In genomic region chr1:59730759-59731478, GRCh38 we compare ENCODE assay signal across 1 cellular context.
A peak's percentile ranks its signal among the peaks of the same experiment; 100 is the strongest.
TF ChIP-seq lines count a peak whose summit lies in the region.

No MANE protein-coding gene starts in this region.

TF ChIP-seq in K562, 482 proteins besides CTCF, POLR2A, EP300 and RAD21 (continued from another document and continues in another):
- TF ChIP-seq ZNF408 (CRISPR knock-in tag; IDR thresholded peaks at IDR 0.05; ENCODE audit: low read depth) = no peak
- TF ChIP-seq ZNF830 (CRISPR knock-in tag; IDR thresholded peaks at IDR 0.05) = no peak
- 0 out of 2 replicates have a peak, but pooled peaks have one; percentile 22 for TF ChIP-seq CREB3 (tag; conservative IDR thresholded peaks at IDR 0.05; ENCODE audit: low read depth)
- no peak; the same call in 1 of the 2 replicates for TF ChIP-seq EP400 (IDR thresholded peaks at IDR 0.05)
- no peak for TF ChIP-seq ZNF232 (CRISPR knock-in tag; IDR thresholded peaks at IDR 0.05)
- peak in 1 of 2 experiments; percentile 34; a peak in 1 of 4 replicates for TF ChIP-seq TRIM24 (IDR thresholded peaks at IDR 0.05)
- TF ChIP-seq KLF16 (IDR thresholded peaks at IDR 0.05) = no peak
- TF ChIP-seq MCM3 (IDR thresholded peaks at IDR 0.05) = no peak
- TF ChIP-seq CTBP1 (IDR thresholded peaks at IDR 0.05; ENCODE audit: borderline replicate concordance) = peak; percentile 78; the same call in 1 of the 2 replicates
- 0 out of 2 replicates have a peak, but pooled peaks have one; percentile 14 for TF ChIP-seq PTTG1 (tag; IDR thresholded peaks at IDR 0.05; ENCODE audit: low read depth)
- TF ChIP-seq, protein P1, sequence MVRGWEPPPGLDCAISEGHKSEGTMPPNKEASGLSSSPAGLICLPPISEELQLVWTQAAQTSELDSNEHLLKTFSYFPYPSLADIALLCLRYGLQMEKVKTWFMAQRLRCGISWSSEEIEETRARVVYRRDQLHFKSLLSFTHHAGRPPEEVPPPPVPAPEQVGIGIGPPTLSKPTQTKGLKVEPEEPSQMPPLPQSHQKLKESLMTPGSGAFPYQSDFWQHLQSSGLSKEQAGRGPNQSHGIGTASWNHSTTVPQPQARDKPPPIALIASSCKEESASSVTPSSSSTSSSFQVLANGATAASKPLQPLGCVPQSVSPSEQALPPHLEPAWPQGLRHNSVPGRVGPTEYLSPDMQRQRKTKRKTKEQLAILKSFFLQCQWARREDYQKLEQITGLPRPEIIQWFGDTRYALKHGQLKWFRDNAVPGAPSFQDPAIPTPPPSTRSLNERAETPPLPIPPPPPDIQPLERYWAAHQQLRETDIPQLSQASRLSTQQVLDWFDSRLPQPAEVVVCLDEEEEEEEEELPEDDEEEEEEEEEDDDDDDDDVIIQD (CRISPR knock-in tag; IDR thresholded peaks at IDR 0.05) = no peak
- TF ChIP-seq ZNF134 (CRISPR knock-in tag; conservative IDR thresholded peaks at IDR 0.05) = no peak
- TF ChIP-seq MAFG (tag; conservative IDR thresholded peaks at IDR 0.05) = peak; percentile 98
- no peak for TF ChIP-seq SIRT6 (IDR thresholded peaks at IDR 0.05; ENCODE audit: low read depth, low read length)
- TF ChIP-seq CC2D1A (IDR thresholded peaks at IDR 0.05) = no peak
- peak; percentile 38; the same call in 1 of the 2 replicates for TF ChIP-seq L3MBTL2 (IDR thresholded peaks at IDR 0.05)
- TF ChIP-seq CBX8 (IDR thresholded peaks at IDR 0.05; ENCODE audit: borderline replicate concordance, extremely low read depth, low read depth, low read length, poor library complexity, severe bottlenecking) = no peak
- TF ChIP-seq ELF1 (tag; IDR thresholded peaks at IDR 0.05) = no peak
- TF ChIP-seq PCBP1 (IDR thresholded peaks at IDR 0.05; ENCODE audit: low read depth, low read length, poor library complexity, severe bottlenecking) = no peak
- TF ChIP-seq ZC3H4 (CRISPR knock-in tag; IDR thresholded peaks at IDR 0.05; ENCODE audit: borderline replicate concordance) = no peak
- TF ChIP-seq, protein P2, sequence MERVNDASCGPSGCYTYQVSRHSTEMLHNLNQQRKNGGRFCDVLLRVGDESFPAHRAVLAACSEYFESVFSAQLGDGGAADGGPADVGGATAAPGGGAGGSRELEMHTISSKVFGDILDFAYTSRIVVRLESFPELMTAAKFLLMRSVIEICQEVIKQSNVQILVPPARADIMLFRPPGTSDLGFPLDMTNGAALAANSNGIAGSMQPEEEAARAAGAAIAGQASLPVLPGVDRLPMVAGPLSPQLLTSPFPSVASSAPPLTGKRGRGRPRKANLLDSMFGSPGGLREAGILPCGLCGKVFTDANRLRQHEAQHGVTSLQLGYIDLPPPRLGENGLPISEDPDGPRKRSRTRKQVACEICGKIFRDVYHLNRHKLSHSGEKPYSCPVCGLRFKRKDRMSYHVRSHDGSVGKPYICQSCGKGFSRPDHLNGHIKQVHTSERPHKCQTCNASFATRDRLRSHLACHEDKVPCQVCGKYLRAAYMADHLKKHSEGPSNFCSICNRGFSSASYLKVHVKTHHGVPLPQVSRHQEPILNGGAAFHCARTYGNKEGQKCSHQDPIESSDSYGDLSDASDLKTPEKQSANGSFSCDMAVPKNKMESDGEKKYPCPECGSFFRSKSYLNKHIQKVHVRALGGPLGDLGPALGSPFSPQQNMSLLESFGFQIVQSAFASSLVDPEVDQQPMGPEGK (CRISPR knock-in tag; IDR thresholded peaks at IDR 0.05; ENCODE audit: borderline replicate concordance) = no peak
- no peak for TF ChIP-seq EWSR1 (IDR thresholded peaks at IDR 0.05; ENCODE audit: borderline replicate concordance, low read depth, partially characterized antibody)
- no peak for TF ChIP-seq RFX1 (IDR thresholded peaks at IDR 0.05)
- TF ChIP-seq ZNF23 (CRISPR knock-in tag; IDR thresholded peaks at IDR 0.05) = no peak
- no peak for TF ChIP-seq ZNF121 (CRISPR knock-in tag; conservative IDR thresholded peaks at IDR 0.05)
- no peak for TF ChIP-seq ZNF384 (IDR thresholded peaks at IDR 0.05; ENCODE audit: low read depth, low read length)
- TF ChIP-seq TAF7 (tag; IDR thresholded peaks at IDR 0.05) = no peak
- TF ChIP-seq EHMT2 (IDR thresholded peaks at IDR 0.05) = peak; percentile 48
- TF ChIP-seq, protein P3, sequence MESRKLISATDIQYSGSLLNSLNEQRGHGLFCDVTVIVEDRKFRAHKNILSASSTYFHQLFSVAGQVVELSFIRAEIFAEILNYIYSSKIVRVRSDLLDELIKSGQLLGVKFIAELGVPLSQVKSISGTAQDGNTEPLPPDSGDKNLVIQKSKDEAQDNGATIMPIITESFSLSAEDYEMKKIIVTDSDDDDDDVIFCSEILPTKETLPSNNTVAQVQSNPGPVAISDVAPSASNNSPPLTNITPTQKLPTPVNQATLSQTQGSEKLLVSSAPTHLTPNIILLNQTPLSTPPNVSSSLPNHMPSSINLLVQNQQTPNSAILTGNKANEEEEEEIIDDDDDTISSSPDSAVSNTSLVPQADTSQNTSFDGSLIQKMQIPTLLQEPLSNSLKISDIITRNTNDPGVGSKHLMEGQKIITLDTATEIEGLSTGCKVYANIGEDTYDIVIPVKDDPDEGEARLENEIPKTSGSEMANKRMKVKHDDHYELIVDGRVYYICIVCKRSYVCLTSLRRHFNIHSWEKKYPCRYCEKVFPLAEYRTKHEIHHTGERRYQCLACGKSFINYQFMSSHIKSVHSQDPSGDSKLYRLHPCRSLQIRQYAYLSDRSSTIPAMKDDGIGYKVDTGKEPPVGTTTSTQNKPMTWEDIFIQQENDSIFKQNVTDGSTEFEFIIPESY (CRISPR knock-in tag; IDR thresholded peaks at IDR 0.05) = no peak
- no peak for TF ChIP-seq ZNF695 (CRISPR knock-in tag; IDR thresholded peaks at IDR 0.05)
- no peak for TF ChIP-seq TGIF2 (CRISPR knock-in tag; IDR thresholded peaks at IDR 0.05)
- TF ChIP-seq ZKSCAN1 (IDR thresholded peaks at IDR 0.05; ENCODE audit: low read depth, low read length) = no peak
- no peak for TF ChIP-seq ARID2 (IDR thresholded peaks at IDR 0.05)
- peak in 1 of 2 experiments; percentile 21; a peak in 1 of 4 replicates for TF ChIP-seq KDM1A (IDR thresholded peaks at IDR 0.05)
- no peak for TF ChIP-seq CHD2 (IDR thresholded peaks at IDR 0.05; ENCODE audit: low read depth, low read length)
- TF ChIP-seq, protein P4, sequence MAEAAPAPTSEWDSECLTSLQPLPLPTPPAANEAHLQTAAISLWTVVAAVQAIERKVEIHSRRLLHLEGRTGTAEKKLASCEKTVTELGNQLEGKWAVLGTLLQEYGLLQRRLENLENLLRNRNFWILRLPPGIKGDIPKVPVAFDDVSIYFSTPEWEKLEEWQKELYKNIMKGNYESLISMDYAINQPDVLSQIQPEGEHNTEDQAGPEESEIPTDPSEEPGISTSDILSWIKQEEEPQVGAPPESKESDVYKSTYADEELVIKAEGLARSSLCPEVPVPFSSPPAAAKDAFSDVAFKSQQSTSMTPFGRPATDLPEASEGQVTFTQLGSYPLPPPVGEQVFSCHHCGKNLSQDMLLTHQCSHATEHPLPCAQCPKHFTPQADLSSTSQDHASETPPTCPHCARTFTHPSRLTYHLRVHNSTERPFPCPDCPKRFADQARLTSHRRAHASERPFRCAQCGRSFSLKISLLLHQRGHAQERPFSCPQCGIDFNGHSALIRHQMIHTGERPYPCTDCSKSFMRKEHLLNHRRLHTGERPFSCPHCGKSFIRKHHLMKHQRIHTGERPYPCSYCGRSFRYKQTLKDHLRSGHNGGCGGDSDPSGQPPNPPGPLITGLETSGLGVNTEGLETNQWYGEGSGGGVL (CRISPR knock-in tag; IDR thresholded peaks at IDR 0.05) = no peak
- peak in 1 of 3 experiments; percentile 54 for TF ChIP-seq YY1 (IDR thresholded peaks at IDR 0.05; ENCODE audit: borderline replicate concordance in 1 of 3, control insufficient read depth in 1 of 3, extremely low read depth in 1 of 3, insufficient read depth in 3 of 3, insufficient read length in 1 of 3, insufficient replicate concordance in 2 of 3, low read depth in 1 of 3, low read length in 2 of 3)
- no peak for TF ChIP-seq MITF (IDR thresholded peaks at IDR 0.05)
- TF ChIP-seq, protein P5, sequence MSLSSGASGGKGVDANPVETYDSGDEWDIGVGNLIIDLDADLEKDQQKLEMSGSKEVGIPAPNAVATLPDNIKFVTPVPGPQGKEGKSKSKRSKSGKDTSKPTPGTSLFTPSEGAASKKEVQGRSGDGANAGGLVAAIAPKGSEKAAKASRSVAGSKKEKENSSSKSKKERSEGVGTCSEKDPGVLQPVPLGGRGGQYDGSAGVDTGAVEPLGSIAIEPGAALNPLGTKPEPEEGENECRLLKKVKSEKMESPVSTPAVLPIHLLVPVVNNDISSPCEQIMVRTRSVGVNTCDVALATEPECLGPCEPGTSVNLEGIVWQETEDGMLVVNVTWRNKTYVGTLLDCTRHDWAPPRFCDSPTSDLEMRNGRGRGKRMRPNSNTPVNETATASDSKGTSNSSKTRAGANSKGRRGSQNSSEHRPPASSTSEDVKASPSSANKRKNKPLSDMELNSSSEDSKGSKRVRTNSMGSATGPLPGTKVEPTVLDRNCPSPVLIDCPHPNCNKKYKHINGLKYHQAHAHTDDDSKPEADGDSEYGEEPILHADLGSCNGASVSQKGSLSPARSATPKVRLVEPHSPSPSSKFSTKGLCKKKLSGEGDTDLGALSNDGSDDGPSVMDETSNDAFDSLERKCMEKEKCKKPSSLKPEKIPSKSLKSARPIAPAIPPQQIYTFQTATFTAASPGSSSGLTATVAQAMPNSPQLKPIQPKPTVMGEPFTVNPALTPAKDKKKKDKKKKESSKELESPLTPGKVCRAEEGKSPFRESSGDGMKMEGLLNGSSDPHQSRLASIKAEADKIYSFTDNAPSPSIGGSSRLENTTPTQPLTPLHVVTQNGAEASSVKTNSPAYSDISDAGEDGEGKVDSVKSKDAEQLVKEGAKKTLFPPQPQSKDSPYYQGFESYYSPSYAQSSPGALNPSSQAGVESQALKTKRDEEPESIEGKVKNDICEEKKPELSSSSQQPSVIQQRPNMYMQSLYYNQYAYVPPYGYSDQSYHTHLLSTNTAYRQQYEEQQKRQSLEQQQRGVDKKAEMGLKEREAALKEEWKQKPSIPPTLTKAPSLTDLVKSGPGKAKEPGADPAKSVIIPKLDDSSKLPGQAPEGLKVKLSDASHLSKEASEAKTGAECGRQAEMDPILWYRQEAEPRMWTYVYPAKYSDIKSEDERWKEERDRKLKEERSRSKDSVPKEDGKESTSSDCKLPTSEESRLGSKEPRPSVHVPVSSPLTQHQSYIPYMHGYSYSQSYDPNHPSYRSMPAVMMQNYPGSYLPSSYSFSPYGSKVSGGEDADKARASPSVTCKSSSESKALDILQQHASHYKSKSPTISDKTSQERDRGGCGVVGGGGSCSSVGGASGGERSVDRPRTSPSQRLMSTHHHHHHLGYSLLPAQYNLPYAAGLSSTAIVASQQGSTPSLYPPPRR (CRISPR knock-in tag; IDR thresholded peaks at IDR 0.05; ENCODE audit: borderline replicate concordance) = no peak
- TF ChIP-seq TCF7L2 (IDR thresholded peaks at IDR 0.05; ENCODE audit: low read depth, low read length) = no peak
- no peak for TF ChIP-seq SPI1 (IDR thresholded peaks at IDR 0.05; ENCODE audit: borderline replicate concordance, low read depth, low read length)
- TF ChIP-seq OTX1 (CRISPR knock-in tag; IDR thresholded peaks at IDR 0.05) = no peak
- TF ChIP-seq NCOA1 (IDR thresholded peaks at IDR 0.05; ENCODE audit: low read depth) = 0 out of 2 replicates have a peak, but pooled peaks have one; percentile 12
- TF ChIP-seq E2F3 (CRISPR knock-in tag; IDR thresholded peaks at IDR 0.05) = no peak
- TF ChIP-seq BACH1 (tag; IDR thresholded peaks at IDR 0.05) = peak; percentile 98
- no peak for TF ChIP-seq BHLHE40 (IDR thresholded peaks at IDR 0.05; ENCODE audit: low read length)
- no peak for TF ChIP-seq HMG20B (CRISPR knock-in tag; IDR thresholded peaks at IDR 0.05)
- TF ChIP-seq SIN3A (IDR thresholded peaks at IDR 0.05; ENCODE audit: borderline replicate concordance in 2 of 2, control insufficient read depth in 1 of 2, low read depth in 2 of 2, low read length in 2 of 2) = no peak
- TF ChIP-seq POLR2B (IDR thresholded peaks at IDR 0.05; ENCODE audit: low read depth, partially characterized antibody) = no peak
- no peak for TF ChIP-seq NCOA6 (IDR thresholded peaks at IDR 0.05)
- TF ChIP-seq, protein P6, sequence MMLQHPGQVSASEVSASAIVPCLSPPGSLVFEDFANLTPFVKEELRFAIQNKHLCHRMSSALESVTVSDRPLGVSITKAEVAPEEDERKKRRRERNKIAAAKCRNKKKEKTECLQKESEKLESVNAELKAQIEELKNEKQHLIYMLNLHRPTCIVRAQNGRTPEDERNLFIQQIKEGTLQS (IDR thresholded peaks at IDR 0.05) = peak; percentile 59
- TF ChIP-seq, protein P6 (CRISPR knock-in tag; conservative IDR thresholded peaks at IDR 0.05) = no peak
- TF ChIP-seq SMAD4 (CRISPR knock-in tag; conservative IDR thresholded peaks at IDR 0.05) = no peak
- no peak for TF ChIP-seq RNF2 (IDR thresholded peaks at IDR 0.05)
- no peak for TF ChIP-seq MYC (IDR thresholded peaks at IDR 0.05; ENCODE audit: low read depth, low read length)
- no peak for TF ChIP-seq MYC (CRISPR knock-in tag; IDR thresholded peaks at IDR 0.05; ENCODE audit: borderline replicate concordance, low read depth)
- no peak for TF ChIP-seq CEBPB (tag; IDR thresholded peaks at IDR 0.05)
- no peak for TF ChIP-seq NELFE (IDR thresholded peaks at IDR 0.05; ENCODE audit: insufficient read depth, insufficient read length)
- TF ChIP-seq TEAD2 (tag; IDR thresholded peaks at IDR 0.05) = no peak
- no peak for TF ChIP-seq ZNF143 (CRISPR knock-in tag; IDR thresholded peaks at IDR 0.05)
- no peak for TF ChIP-seq HNRNPK (IDR thresholded peaks at IDR 0.05; ENCODE audit: low read depth, low read length, poor library complexity, severe bottlenecking)
- no peak for TF ChIP-seq ATF1 (CRISPR knock-in tag; IDR thresholded peaks at IDR 0.05)
- TF ChIP-seq ATF1 (tag; IDR thresholded peaks at IDR 0.05) = peak; percentile 42; the same call in 1 of the 2 replicates
- TF ChIP-seq HNRNPL (IDR thresholded peaks at IDR 0.05; ENCODE audit: low read depth, low read length) = no peak
- TF ChIP-seq ZNF146 (CRISPR knock-in tag; IDR thresholded peaks at IDR 0.05; ENCODE audit: unreplicated experiment) = no peak
